31 cellular contexts compared by ENCODE assay signal in genomic region chr12:128619263-128619662, GRCh38.
"Had no signal": no experiment of that assay in that cellular context is flagged by ENCODE, and none has a peak within 500 bp of the region (broad histone marks: within the 10 kb centered on the region; RNA-seq: fewer than 3 reads in every experiment).

No MANE protein-coding gene starts in this region.

- H3K9me3 ChIP-seq: ascending aorta, breast epithelium, colonic mucosa, gastrocnemius medialis, heart left ventricle had no signal

- H3K4me1 Mint-ChIP-seq: activated B cell treated with CpG ODN at 0.5 μM for 24 hours; activated naive CD8-positive, alpha-beta T cell treated with anti-CD3 and anti-CD28 coated beads, Interleukin-2, amount 10 ng/mL, durations not matched to agents 7 days and 5 days; activated T-helper 17 cell treated with anti-CD3 and anti-CD28 coated beads, Interleukin-2, amount 50 U/mL, for 72 hours; brain had no signal

- H3K27ac Mint-ChIP-seq: activated B cell treated with CpG ODN at 0.5 μM for 24 hours; activated CD8-positive, alpha-beta T cell treated with anti-CD3 and anti-CD28 coated beads for 36 hours; activated naive CD4-positive, alpha-beta T cell treated with anti-CD3 and anti-CD28 coated beads, Interleukin-2, amount 50 U/mL, for 72 hours; activated naive CD8-positive, alpha-beta T cell treated with anti-CD3 and anti-CD28 coated beads, Interleukin-2, amount 10 ng/mL, durations not matched to agents 7 days and 5 days; activated T-helper 17 cell treated with anti-CD3 and anti-CD28 coated beads, Interleukin-2, amount 50 U/mL, for 72 hours; brain; T-helper 1 cell treated with Interleukin-12 subunit alpha and Interleukin-12 subunit beta and Interleukin-4 antibody, amounts not matched to agents 30 μg/mL and 1 μg/mL, for 36 hours; T-helper 2 cell treated with Interferon-gamma antibody and Interleukin-4, amounts not matched to agents 5 μg/mL and 100 μg/mL, for 36 hours had no signal

- H3K27ac ChIP-seq: ascending aorta, breast epithelium, cardiac muscle cell, colonic mucosa, foreskin keratinocyte, gastrocnemius medialis, heart left ventricle, WERI-Rb-1 had no signal

- ATAC-seq: activated CD4-positive, CD25-positive, alpha-beta regulatory T cell treated with anti-CD3 and anti-CD28 coated beads, Interleukin-2, amount 50 U/mL, for 24 hours; activated CD8-positive, alpha-beta T cell treated with anti-CD3 and anti-CD28 coated beads for 36 hours; activated naive CD4-positive, alpha-beta T cell treated with anti-CD3 and anti-CD28 coated beads, Interleukin-2, amount 50 U/mL, for 72 hours; activated T-cell treated with anti-CD3 and anti-CD28 coated beads, Interleukin-2, amount 50 U/mL, for 4 hours; activated T-helper 17 cell treated with anti-CD3 and anti-CD28 coated beads, Interleukin-2, amount 50 U/mL, for 72 hours; esophagus mucosa; foreskin keratinocyte; gastrocnemius medialis; heart left ventricle had no signal

- H3K36me3 ChIP-seq: ascending aorta, breast epithelium, cardiac muscle cell, colonic mucosa, gastrocnemius medialis, heart left ventricle, WERI-Rb-1 had no signal

- H3K4me1 ChIP-seq: ascending aorta, breast epithelium, colonic mucosa, foreskin keratinocyte, gastrocnemius medialis, heart left ventricle had no signal

- H3K4me3 ChIP-seq: ascending aorta, breast epithelium, cardiac muscle cell, colonic mucosa, gastrocnemius medialis, heart left ventricle had no signal

- H3K9me3 Mint-ChIP-seq: activated B cell treated with CpG ODN at 0.5 μM for 24 hours; activated CD8-positive, alpha-beta T cell treated with anti-CD3 and anti-CD28 coated beads for 36 hours; activated T-cell treated with anti-CD3 and anti-CD28 coated beads, Interleukin-2, amount 50 U/mL, for 4 hours had no signal

- H3K27me3 Mint-ChIP-seq: activated B cell treated with CpG ODN at 0.5 μM for 24 hours; activated CD8-positive, alpha-beta T cell treated with anti-CD3 and anti-CD28 coated beads for 36 hours; activated naive CD8-positive, alpha-beta T cell treated with anti-CD3 and anti-CD28 coated beads, Interleukin-2, amount 10 ng/mL, durations not matched to agents 7 days and 5 days had no signal

- H3K27me3 ChIP-seq: ascending aorta, cardiac muscle cell, colonic mucosa, foreskin keratinocyte, gastrocnemius medialis, heart left ventricle had no signal

- H3K36me3 Mint-ChIP-seq: activated naive CD4-positive, alpha-beta T cell treated with anti-CD3 and anti-CD28 coated beads, Interleukin-2, amount 50 U/mL, for 72 hours; activated naive CD8-positive, alpha-beta T cell treated with anti-CD3 and anti-CD28 coated beads, Interleukin-2, amount 10 ng/mL, durations not matched to agents 7 days and 5 days; brain had no signal

- DNase-seq: activated B cell treated with CpG ODN at 0.5 μM for 24 hours; activated CD4-positive, alpha-beta T cell treated with anti-CD3 and anti-CD28 coated beads for 48 hours; activated CD4-positive, alpha-beta T cell treated with anti-CD3 and anti-CD28 coated beads, Interleukin-2, amount 50 U/mL, for 1 hour; activated CD4-positive, alpha-beta T cell treated with anti-CD3 and anti-CD28 coated beads, Interleukin-2, amount 50 U/mL, for 48 hours; activated CD8-positive, alpha-beta memory T cell treated with anti-CD3 and anti-CD28 coated beads for 24 hours; activated CD8-positive, alpha-beta T cell treated with anti-CD3 and anti-CD28 coated beads for 36 hours; activated effector memory CD4-positive, alpha-beta T cell treated with Interleukin-2 at 50 U/mL for 16 hours; activated gamma-delta T cell treated with Interleukin-2 at 50 U/mL for 16 hours; activated naive CD4-positive, alpha-beta T cell treated with Interleukin-2 at 50 U/mL for 16 hours; activated naive CD8-positive, alpha-beta T cell treated with anti-CD3 and anti-CD28 coated beads, Interleukin-2, amount 10 ng/mL, durations not matched to agents 7 days and 5 days; activated T-cell treated with anti-CD3 and anti-CD28 coated beads, Interleukin-2, amount 50 U/mL, for 4 hours; central memory CD4-positive, alpha-beta T cell; cerebellar nuclear complex; colonic mucosa; effector CD8-positive, alpha-beta T cell; foreskin keratinocyte; gastrocnemius medialis; glutamatergic neuron; heart left ventricle; T1000; WERI-Rb-1 had no signal

- H3K4me3 Mint-ChIP-seq: activated B cell treated with CpG ODN at 0.5 μM for 24 hours; activated CD8-positive, alpha-beta T cell treated with anti-CD3 and anti-CD28 coated beads for 36 hours; activated naive CD8-positive, alpha-beta T cell treated with anti-CD3 and anti-CD28 coated beads, Interleukin-2, amount 10 ng/mL, durations not matched to agents 7 days and 5 days; activated T-cell treated with anti-CD3 and anti-CD28 coated beads, Interleukin-2, amount 50 U/mL, for 4 hours; activated T-helper 17 cell treated with anti-CD3 and anti-CD28 coated beads, Interleukin-2, amount 50 U/mL, for 72 hours; brain; T-helper 1 cell treated with Interleukin-12 subunit alpha and Interleukin-12 subunit beta and Interleukin-4 antibody, amounts not matched to agents 30 μg/mL and 1 μg/mL, for 36 hours; T-helper 2 cell treated with Interferon-gamma antibody and Interleukin-4, amounts not matched to agents 5 μg/mL and 100 μg/mL, for 36 hours had no signal
